Comparison of ENCODE assay signal across 1 cellular context in the genomic region with DNA sequence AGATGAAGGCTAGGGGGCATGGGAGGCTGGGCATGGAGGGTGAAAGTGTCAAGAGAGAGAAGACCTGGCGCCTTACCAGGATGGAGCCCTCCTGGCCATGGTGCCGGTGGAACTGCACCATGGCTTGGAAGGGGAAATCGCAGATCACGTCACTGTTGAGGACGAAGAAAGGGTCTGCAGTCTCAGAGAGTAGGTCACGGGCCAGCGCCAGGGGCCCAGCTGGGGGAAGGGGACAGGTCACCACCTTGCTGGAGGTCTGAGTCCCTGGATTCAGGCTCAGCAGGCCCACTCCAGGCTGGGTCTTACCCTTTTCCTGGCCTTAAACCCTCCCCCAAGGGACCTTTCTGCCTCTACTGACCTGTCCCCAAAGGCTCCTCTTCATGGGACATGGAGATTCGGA.
TF ChIP-seq lines count a peak whose summit lies in the region.

No MANE protein-coding gene starts in this region.

TF ChIP-seq in GM12878, 131 proteins besides CTCF, POLR2A, EP300 and RAD21:
- TF ChIP-seq SIX5 (IDR thresholded peaks at IDR 0.05; ENCODE audit: low read depth, low read length, severe bottlenecking): no peak
- TF ChIP-seq JUNB (IDR thresholded peaks at IDR 0.05): no peak
- TF ChIP-seq EGR1 (IDR thresholded peaks at IDR 0.05; ENCODE audit: borderline replicate concordance in 1 of 2, low read depth in 2 of 2, low read length in 2 of 2): no peak
- no peak for TF ChIP-seq KLF5 (IDR thresholded peaks at IDR 0.05; ENCODE audit: partially characterized antibody)
- no peak for TF ChIP-seq SMAD1 (IDR thresholded peaks at IDR 0.05; ENCODE audit: low read depth, partially characterized antibody)
- TF ChIP-seq, protein P1, sequence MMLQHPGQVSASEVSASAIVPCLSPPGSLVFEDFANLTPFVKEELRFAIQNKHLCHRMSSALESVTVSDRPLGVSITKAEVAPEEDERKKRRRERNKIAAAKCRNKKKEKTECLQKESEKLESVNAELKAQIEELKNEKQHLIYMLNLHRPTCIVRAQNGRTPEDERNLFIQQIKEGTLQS (IDR thresholded peaks at IDR 0.05; ENCODE audit: borderline replicate concordance, extremely low read depth, low read depth, low read length): no peak
- no peak for TF ChIP-seq WRNIP1 (IDR thresholded peaks at IDR 0.05; ENCODE audit: borderline replicate concordance, low read depth, low read length)
- no peak for TF ChIP-seq KAT2A (conservative IDR thresholded peaks at IDR 0.05; ENCODE audit: control insufficient read depth, low read depth, low read length)
- TF ChIP-seq KDM1A (IDR thresholded peaks at IDR 0.05; ENCODE audit: borderline replicate concordance): no peak
- TF ChIP-seq MEF2A (IDR thresholded peaks at IDR 0.05; ENCODE audit: insufficient read depth, low read depth, low read length): no peak
- TF ChIP-seq, protein P2, sequence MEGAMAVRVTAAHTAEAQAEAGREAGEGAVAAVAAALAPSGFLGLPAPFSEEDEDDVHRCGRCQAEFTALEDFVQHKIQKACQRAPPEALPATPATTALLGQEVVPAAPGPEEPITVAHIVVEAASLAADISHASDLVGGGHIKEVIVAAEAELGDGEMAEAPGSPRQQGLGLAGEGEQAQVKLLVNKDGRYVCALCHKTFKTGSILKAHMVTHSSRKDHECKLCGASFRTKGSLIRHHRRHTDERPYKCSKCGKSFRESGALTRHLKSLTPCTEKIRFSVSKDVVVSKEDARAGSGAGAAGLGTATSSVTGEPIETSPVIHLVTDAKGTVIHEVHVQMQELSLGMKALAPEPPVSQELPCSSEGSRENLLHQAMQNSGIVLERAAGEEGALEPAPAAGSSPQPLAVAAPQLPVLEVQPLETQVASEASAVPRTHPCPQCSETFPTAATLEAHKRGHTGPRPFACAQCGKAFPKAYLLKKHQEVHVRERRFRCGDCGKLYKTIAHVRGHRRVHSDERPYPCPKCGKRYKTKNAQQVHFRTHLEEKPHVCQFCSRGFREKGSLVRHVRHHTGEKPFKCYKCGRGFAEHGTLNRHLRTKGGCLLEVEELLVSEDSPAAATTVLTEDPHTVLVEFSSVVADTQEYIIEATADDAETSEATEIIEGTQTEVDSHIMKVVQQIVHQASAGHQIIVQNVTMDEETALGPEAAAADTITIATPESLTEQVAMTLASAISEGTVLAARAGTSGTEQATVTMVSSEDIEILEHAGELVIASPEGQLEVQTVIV (IDR thresholded peaks at IDR 0.05; ENCODE audit: borderline replicate concordance, partially characterized antibody): no peak
- TF ChIP-seq ZNF207 (IDR thresholded peaks at IDR 0.05; ENCODE audit: borderline replicate concordance): no peak
